In genomic region chr14:32679927-32680612, GRCh38 we compare ENCODE assay signal across 1 cellular context.
TF ChIP-seq lines count a peak whose summit lies in the region.

No MANE protein-coding gene starts in this region.

TF ChIP-seq in GM23338, 12 proteins besides CTCF, POLR2A, EP300 and RAD21 (continued from another document):
- no peak for TF ChIP-seq ZNF462 (CRISPR knock-in tag; IDR thresholded peaks at IDR 0.05)
